8 cellular contexts compared by ENCODE assay signal in genomic region chr19:56477429-56478338, GRCh38. TPM values are rescaled to one million over a fixed set of nuclear protein-coding genes. Genes with fewer than 3 reads are reported as not detected.
DNase-seq lines count a peak whose midpoint lies in the region; ATAC-seq and TF ChIP-seq lines count a peak whose summit lies in the region.

No MANE protein-coding gene starts in this region.

- H3K9ac ChIP-seq in neural progenitor cell: no peak overlapping the region

- no peaks in the 10 kb centered on the region for H3K36me3 ChIP-seq in neural progenitor cell

- H3K27me3 ChIP-seq in neural progenitor cell: no peaks in the 10 kb centered on the region

- no peak overlapping the region for H3K27ac Mint-ChIP-seq in neural progenitor cell

- peaks cover 50% of the 10 kb centered on the region for H3K9me3 Mint-ChIP-seq in neural progenitor cell

- peaks cover 8% of the 10 kb centered on the region for H3K27me3 Mint-ChIP-seq in neural progenitor cell (ENCODE audit: insufficient read depth, low read depth)

- peak overlapping the region; percentile 90 for H2AFZ ChIP-seq in neural progenitor cell (replicated peaks)

- H3K36me3 Mint-ChIP-seq in neural progenitor cell: peaks cover 3% of the 10 kb centered on the region

- H3K79me2 ChIP-seq in neural progenitor cell (ENCODE audit: low read depth): peaks cover 47% of the 10 kb centered on the region

- H3K27ac ChIP-seq in neural progenitor cell: peak overlapping the region; percentile 55

- ATAC-seq in HG02610 (IDR thresholded peaks at IDR 0.05; ENCODE audit: unreplicated experiment): no peak
- ATAC-seq in HG03439 (IDR thresholded peaks at IDR 0.05; ENCODE audit: unreplicated experiment): no peak

- no peaks in the 10 kb centered on the region for H3F3A ChIP-seq in neural progenitor cell (ENCODE audit: low read depth)

- no peak for TF ChIP-seq CTCF in neural progenitor cell (IDR thresholded peaks at IDR 0.05)

- no peaks in the 10 kb centered on the region for H3K4me1 Mint-ChIP-seq in neural progenitor cell

- no peaks in the 10 kb centered on the region for H3K4me1 ChIP-seq in neural progenitor cell

- H3K9me3 ChIP-seq in neural progenitor cell (ENCODE audit: low read depth): no peaks in the 10 kb centered on the region

- H3K4me3 Mint-ChIP-seq in neural progenitor cell: no peak overlapping the region

- H3K4me3 ChIP-seq in neural progenitor cell: peak overlapping the region; percentile 60

- DNase-seq in Daoy (ENCODE audit: low read depth) (peak; percentile 93), NCI-H82 treated with DMSO at 0.1 percent for 48 hours (lab: John Stamatoyannopoulos, UW; ENCODE audit: unreplicated experiment) (peak; percentile 79), foreskin melanocyte (peak; percentile 51), neural progenitor cell (ENCODE audit: low spot score) (peak; percentile 90), stromal cell of bone marrow (ENCODE audit: low read depth) (peak; percentile 88)
- DNase-seq in activated naive CD4-positive, alpha-beta T cell treated with Interleukin-2 at 50 U/mL for 16 hours: peak; percentile 3

- no peaks in the 10 kb centered on the region for H4K20me1 ChIP-seq in neural progenitor cell (ENCODE audit: low read depth)

- peak overlapping the region; percentile 78 for H3K4me2 ChIP-seq in neural progenitor cell

RNA-seq across cellular contexts. Expression of gene ZNF667, which starts 0.5 kb away (rescaled TPM):
- total RNA-seq in Daoy (2014; rRNA removed; shearing (Covaris generic)): 1.4 and 8.1 TPM in 2 replicates
- 8.0 and 8.6 TPM in 2 replicates for total RNA-seq in neural progenitor cell (ENCODE audit: low replicate concordance)

RNA-seq across cellular contexts. Expression of gene ZNF471, which starts 30.0 kb away (rescaled TPM):
- total RNA-seq in Daoy (2014; rRNA removed; shearing (Covaris generic)): 0.12 and 0.34 TPM in 2 replicates
- 1.4 and 1.9 TPM in 2 replicates for total RNA-seq in neural progenitor cell (ENCODE audit: low replicate concordance)

Comparison
In these comparisons a context has a peak if more than half of its experiments do, and no peak if none do; other contexts are left out.
1. DNase-seq: peak in every context shown above with its lines; median percentile 93 in Daoy; 90 in neural progenitor cell; 88 in stromal cell of bone marrow; 79 in NCI-H82 treated with DMSO at 0.1 percent for 48 hours; 51 in foreskin melanocyte; 3 in activated naive CD4-positive, alpha-beta T cell treated with Interleukin-2 at 50 U/mL for 16 hours.